In genomic region chr13:99506632-99507031, GRCh38 we compare ENCODE assay signal across 8 cellular contexts. TPM values are rescaled to one million over a fixed set of nuclear protein-coding genes. Genes with fewer than 3 reads are reported as not detected.
DNase-seq lines count a peak whose midpoint lies in the region; ATAC-seq, FAIRE-seq and TF ChIP-seq lines count a peak whose summit lies in the region.

No MANE protein-coding gene starts in this region.

- no peak overlapping the region for H3K9ac ChIP-seq in astrocyte (ENCODE audit: low read length)

- no peak overlapping the region for H3K27ac ChIP-seq in astrocyte (ENCODE audit: low read depth, low read length)
- H3K27ac ChIP-seq in foreskin keratinocyte: no peak overlapping the region

- peak; percentile 75 for ATAC-seq in GM19438 (IDR thresholded peaks at IDR 0.05; ENCODE audit: low read depth, unreplicated experiment)
- ATAC-seq in HG03280 (IDR thresholded peaks at IDR 0.05; ENCODE audit: unreplicated experiment): peak; percentile 62
- no peak for ATAC-seq in foreskin keratinocyte

- no peak overlapping the region for H3K4me3 ChIP-seq in astrocyte (ENCODE audit: insufficient read depth, low read depth, low read length)

- H3K4me1 ChIP-seq in astrocyte (ENCODE audit: insufficient read depth, low read length) (peaks cover 7% of the 10 kb centered on the region), foreskin keratinocyte (peaks cover 18% of the 10 kb centered on the region)

- peaks cover 82% of the 10 kb centered on the region for H4K20me1 ChIP-seq in astrocyte (ENCODE audit: insufficient read depth, low read length)

- H3K4me2 ChIP-seq in astrocyte (ENCODE audit: low read length): no peak overlapping the region

- peaks cover 2% of the 10 kb centered on the region for H3K36me3 ChIP-seq in astrocyte (ENCODE audit: insufficient read depth, low read length)

- H3K27ac Mint-ChIP-seq in astrocyte (ENCODE audit: unreplicated experiment): no peak overlapping the region

- FAIRE-seq in astrocyte (lab: Jason Lieb, UNC): no peak

- H3K27me3 ChIP-seq in astrocyte (ENCODE audit: insufficient read depth, low read length) (no peaks in the 10 kb centered on the region), foreskin keratinocyte (no peaks in the 10 kb centered on the region)

- no peaks in the 10 kb centered on the region for H3K9me3 ChIP-seq in astrocyte (ENCODE audit: insufficient read depth, low read depth, low read length)

- H3K9me3 Mint-ChIP-seq in astrocyte (ENCODE audit: unreplicated experiment): peaks cover 11% of the 10 kb centered on the region

- peak; percentile 63 for DNase-seq in CD1c-positive myeloid dendritic cell (ENCODE audit: extremely low spot score)
- no peak for DNase-seq in astrocyte (ENCODE audit: low read depth)
- no peak for DNase-seq in NCI-H2171 (lab: John Stamatoyannopoulos, UW)
- no peak for DNase-seq in GM19240 (ENCODE audit: insufficient read length, low spot score)
- no peak for DNase-seq in NCI-H82 (lab: John Stamatoyannopoulos, UW)
- no peak for DNase-seq in foreskin keratinocyte

- H3K4me1 Mint-ChIP-seq in astrocyte (ENCODE audit: low read depth, unreplicated experiment): peaks cover 19% of the 10 kb centered on the region

- H3K36me3 Mint-ChIP-seq in astrocyte (ENCODE audit: low read depth, unreplicated experiment): peaks cover 16% of the 10 kb centered on the region

- peaks cover 98% of the 10 kb centered on the region for H3K79me2 ChIP-seq in astrocyte (ENCODE audit: insufficient read depth, low read length)

- H3K4me3 Mint-ChIP-seq in astrocyte (ENCODE audit: unreplicated experiment): peak overlapping the region; percentile 27

- TF ChIP-seq CTCF in astrocyte (IDR thresholded peaks at IDR 0.05; ENCODE audit: insufficient read depth, low read depth, low read length) (no peak), foreskin keratinocyte (conservative IDR thresholded peaks at IDR 0.05) (no peak)

- H3K27me3 Mint-ChIP-seq in astrocyte (ENCODE audit: low read depth, unreplicated experiment): no peaks in the 10 kb centered on the region

- no peak overlapping the region for H2AFZ ChIP-seq in astrocyte (ENCODE audit: low read depth, low read length)

RNA-seq across cellular contexts. Expression of gene TM9SF2, which starts 5.4 kb away (rescaled TPM):
- total RNA-seq in astrocyte: 118 and 132 TPM in 2 replicates
- total RNA-seq in foreskin keratinocyte: 96.6 and 121 TPM in 2 replicates
- 51.5 and 52.5 TPM in 2 replicates for polyA plus RNA-seq in foreskin keratinocyte
